9 cellular contexts compared by ENCODE assay signal in genomic region chr2:236164201-236164982, GRCh38. TPM values are rescaled to one million over a fixed set of nuclear protein-coding genes. Genes with fewer than 3 reads are reported as not detected.
DNase-seq lines count a peak whose midpoint lies in the region; ATAC-seq and TF ChIP-seq lines count a peak whose summit lies in the region.
"Had no signal": no experiment of that assay in that cellular context is flagged by ENCODE, and none has a peak within 500 bp of the region (broad histone marks: within the 10 kb centered on the region; RNA-seq: fewer than 3 reads in every experiment).

No MANE protein-coding gene starts in this region.

- H3K27ac Mint-ChIP-seq in activated naive CD8-positive, alpha-beta T cell, result peak overlapping the region; percentile 54
- H3K27ac Mint-ChIP-seq in activated naive CD8-positive, alpha-beta T cell treated with anti-CD3 and anti-CD28 coated beads, Interleukin-2, amount 50 U/mL, for 24 hours, result no peak overlapping the region

- no peak overlapping the region for H3K4ac ChIP-seq in mesenchymal stem cell (ENCODE audit: low read depth in 1 of 2, low read length in 2 of 2)

- TF ChIP-seq POLR2A in upper lobe of left lung (IDR thresholded peaks at IDR 0.05), result no peak

- H3K36me3 Mint-ChIP-seq in activated naive CD8-positive, alpha-beta T cell, result no peaks in the 10 kb centered on the region
- H3K36me3 Mint-ChIP-seq in activated naive CD8-positive, alpha-beta T cell treated with anti-CD3 and anti-CD28 coated beads, Interleukin-2, amount 50 U/mL, for 24 hours (ENCODE audit: low read depth), result no peaks in the 10 kb centered on the region

- H3K36me3 ChIP-seq in mesenchymal stem cell (ENCODE audit: control insufficient read depth in 1 of 2, insufficient read depth in 2 of 2, low read depth in 1 of 2, low read length in 2 of 2), result peaks cover 0 to 9% of the 10 kb centered on the region in 2 experiments
- H3K36me3 ChIP-seq in upper lobe of left lung, result no peaks in the 10 kb centered on the region

- H3K27ac ChIP-seq in mesenchymal stem cell (ENCODE audit: low read length, poor library complexity, severe bottlenecking) (no peak overlapping the region), upper lobe of left lung (no peak overlapping the region)

- H3K18ac ChIP-seq in mesenchymal stem cell (ENCODE audit: low read depth in 1 of 2, low read length in 2 of 2), result no peak overlapping the region

- no peak overlapping the region for H4K8ac ChIP-seq in mesenchymal stem cell (ENCODE audit: low read length)

- H2BK5ac ChIP-seq in mesenchymal stem cell (ENCODE audit: low read depth, low read length, poor library complexity, severe bottlenecking), result no peak overlapping the region

- no peak overlapping the region for H2AFZ ChIP-seq in mesenchymal stem cell (ENCODE audit: low read depth, low read length)

- H3K9me3 ChIP-seq in mesenchymal stem cell (ENCODE audit: control insufficient read depth, low read length) (no peaks in the 10 kb centered on the region), upper lobe of left lung (no peaks in the 10 kb centered on the region)

- H3K4me3 Mint-ChIP-seq in activated naive CD8-positive, alpha-beta T cell, result peak overlapping the region; percentile 68
- no peak overlapping the region for H3K4me3 Mint-ChIP-seq in activated naive CD8-positive, alpha-beta T cell treated with anti-CD3 and anti-CD28 coated beads, Interleukin-2, amount 50 U/mL, for 24 hours

- under 1% methylated on average over 58 of the region's 70 CpGs for WGBS in mesenchymal stem cell
- WGBS in upper lobe of left lung, 2 donors, result 4% methylated on average over 25 to 49 of the region's 70 CpGs

- ATAC-seq in activated naive CD8-positive, alpha-beta T cell treated with anti-CD3 and anti-CD28 coated beads, Interleukin-2, amount 50 U/mL, for 24 hours, result no peak
- ATAC-seq in upper lobe of left lung (ENCODE audit: low FRiP score in 2 of 2), result no peak

- peak overlapping the region; percentile 20 for H2AK5ac ChIP-seq in mesenchymal stem cell (ENCODE audit: low read length, severe bottlenecking)

- TF ChIP-seq EP300 in upper lobe of left lung (IDR thresholded peaks at IDR 0.05), result no peak

- DNase-seq in activated naive CD8-positive, alpha-beta T cell treated with anti-CD3 and anti-CD28 coated beads, Interleukin-2, amount 50 U/mL, for 24 hours, result no peak
- DNase-seq in cerebellar cortex (ENCODE audit: low spot score), result peak; percentile 55
- peak; percentile 28 for DNase-seq in mesenchymal stem cell
- DNase-seq in upper lobe of left lung, result peak in 1 of 2 donors; percentile 74
- no peak for DNase-seq in NCI-H146 (lab: John Stamatoyannopoulos, UW)
- DNase-seq in foreskin melanocyte, result no peak
- no peak for DNase-seq in NK-92 (lab: John Stamatoyannopoulos, UW; ENCODE audit: unreplicated experiment)
- DNase-seq: COR-L47 had no signal

- no peak overlapping the region for H2BK15ac ChIP-seq in mesenchymal stem cell (ENCODE audit: low read depth, poor library complexity, severe bottlenecking)

- peak overlapping the region in 1 of 2 experiments; percentile 23 for H3K23ac ChIP-seq in mesenchymal stem cell (ENCODE audit: low read length in 2 of 2)

- peaks cover 12% of the 10 kb centered on the region for H3K79me1 ChIP-seq in mesenchymal stem cell (replicated peaks; ENCODE audit: low read length, poor library complexity, severe bottlenecking)

- peaks cover 23% of the 10 kb centered on the region for H3K27me3 Mint-ChIP-seq in activated naive CD8-positive, alpha-beta T cell
- H3K27me3 Mint-ChIP-seq in activated naive CD8-positive, alpha-beta T cell treated with anti-CD3 and anti-CD28 coated beads, Interleukin-2, amount 50 U/mL, for 24 hours, result peaks cover 55% of the 10 kb centered on the region

- H3K4me1 ChIP-seq in mesenchymal stem cell (ENCODE audit: control insufficient read depth, insufficient read depth, low read depth, low read length) (peaks cover 54% of the 10 kb centered on the region), upper lobe of left lung (peaks cover 44 to 64% (median 52%) of the 10 kb centered on the region in 4 donors)

- H3K4me1 Mint-ChIP-seq in activated naive CD8-positive, alpha-beta T cell (ENCODE audit: low read depth), result peaks cover 16% of the 10 kb centered on the region
- H3K4me1 Mint-ChIP-seq in activated naive CD8-positive, alpha-beta T cell treated with anti-CD3 and anti-CD28 coated beads, Interleukin-2, amount 50 U/mL, for 24 hours, result peaks cover 12% of the 10 kb centered on the region

- no peak overlapping the region for H2BK12ac ChIP-seq in mesenchymal stem cell (ENCODE audit: low read length in 2 of 2)

- H4K91ac ChIP-seq in mesenchymal stem cell (ENCODE audit: low read length), result no peak overlapping the region

- no peak for TF ChIP-seq CTCF in upper lobe of left lung (IDR thresholded peaks at IDR 0.05)

- peak overlapping the region; percentile 98 for H3K4me2 ChIP-seq in mesenchymal stem cell (ENCODE audit: low read length, poor library complexity, severe bottlenecking)

- peaks cover 22 to 91% of the 10 kb centered on the region in 2 experiments for H3K27me3 ChIP-seq in mesenchymal stem cell (ENCODE audit: control insufficient read depth in 1 of 2, insufficient read depth in 1 of 2, low read length in 2 of 2)
- peaks cover 4 to 76% (median 55%) of the 10 kb centered on the region in 4 donors for H3K27me3 ChIP-seq in upper lobe of left lung

- no peaks in the 10 kb centered on the region for H3K9me3 Mint-ChIP-seq in activated naive CD8-positive, alpha-beta T cell (ENCODE audit: low read depth)
- no peaks in the 10 kb centered on the region for H3K9me3 Mint-ChIP-seq in activated naive CD8-positive, alpha-beta T cell treated with anti-CD3 and anti-CD28 coated beads, Interleukin-2, amount 50 U/mL, for 24 hours

- H2BK120ac ChIP-seq in mesenchymal stem cell (ENCODE audit: low read depth, low read length), result no peak overlapping the region

- H3K14ac ChIP-seq in mesenchymal stem cell (ENCODE audit: low read length in 2 of 2), result no peak overlapping the region

- H3K4me3 ChIP-seq in mesenchymal stem cell (ENCODE audit: insufficient read depth in 1 of 2, low read depth in 1 of 2, low read length in 2 of 2) (peak overlapping the region; percentile 57 to 78), upper lobe of left lung (peak overlapping the region in 3 of 4 donors; percentile 17 to 40 (median 30))

- no peak overlapping the region for H3K9ac ChIP-seq in mesenchymal stem cell (ENCODE audit: low read length)

RNA-seq across cellular contexts. Expression of gene GBX2, which starts 3.8 kb away (rescaled TPM):
- polyA plus RNA-seq in mesenchymal stem cell (2013, experiment 1 of 2), result not detected
- polyA plus RNA-seq in mesenchymal stem cell (2013, experiment 2 of 2), result not detected
- total RNA-seq in upper lobe of left lung, result not detected

Comparison
In these comparisons a context has a peak if more than half of its experiments do, and no peak if none do; other contexts are left out.
1. DNase-seq: peak in cerebellar cortex (single experiment) and mesenchymal stem cell (single experiment); none in activated naive CD8-positive, alpha-beta T cell treated with anti-CD3 and anti-CD28 coated beads, Interleukin-2, amount 50 U/mL, for 24 hours (single experiment), NCI-H146 (single experiment), foreskin melanocyte (single experiment) and NK-92 (single experiment).